8 cellular contexts compared by ENCODE assay signal in the genomic region with DNA sequence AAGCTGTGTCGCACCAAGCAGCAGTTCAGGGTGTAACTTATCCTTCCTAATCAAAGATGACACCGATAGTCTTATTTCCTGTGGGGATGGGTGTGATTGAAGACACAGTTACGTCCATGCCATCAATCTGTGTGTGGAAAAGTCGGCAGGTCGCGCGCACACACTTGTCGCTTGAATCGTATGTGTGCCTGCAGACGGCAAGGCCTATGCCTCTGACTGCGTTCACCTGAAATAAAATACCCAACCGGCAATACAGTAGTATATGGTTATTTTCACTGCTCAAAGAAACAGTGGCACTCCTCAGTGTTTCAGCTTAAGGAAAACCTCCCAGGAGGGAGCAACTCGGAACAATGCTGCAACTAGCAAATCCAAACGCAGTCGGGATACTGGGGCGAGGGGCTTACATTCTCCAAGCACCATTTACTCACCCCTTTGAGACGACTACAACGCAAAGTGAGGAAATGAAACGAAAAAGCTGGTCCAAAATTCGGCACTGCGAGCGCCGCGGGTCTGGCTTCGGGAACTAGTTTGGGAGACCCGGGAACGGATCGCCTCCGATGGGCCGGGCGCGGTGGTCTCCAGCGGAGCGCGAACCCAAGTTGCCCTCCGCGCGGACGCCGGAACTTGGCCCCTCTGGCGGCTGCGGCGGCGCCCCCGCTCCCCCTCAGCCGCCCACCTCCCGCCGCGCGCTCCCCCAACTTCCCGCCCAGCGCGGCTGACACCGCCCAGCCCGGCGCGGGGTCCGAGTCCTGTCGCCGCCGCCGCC. TPM values are rescaled to one million over a fixed set of nuclear protein-coding genes. Genes with fewer than 3 reads are reported as not detected.
DNase-seq lines count a peak whose midpoint lies in the region; TF ChIP-seq lines count a peak whose summit lies in the region.

No MANE protein-coding gene starts in this region.

- no peak for TF ChIP-seq EP300 in stomach (IDR thresholded peaks at IDR 0.05)

- intact Hi-C loops in stomach (cut with DNase I; ENCODE audit: low total_unique reads): no loop called here

- H3K4me1 ChIP-seq in ES-I3 (ENCODE audit: insufficient read depth, low read length): peaks cover 6% of the 10 kb centered on the region; the same call in 1 of the 2 replicates
- H3K4me1 ChIP-seq in Loucy (ENCODE audit: insufficient read depth, low read length, poor library complexity, severe bottlenecking): peaks cover 48% of the 10 kb centered on the region
- H3K4me1 ChIP-seq in endodermal cell (ENCODE audit: control insufficient read depth, insufficient read depth, low read length): peaks cover 15% of the 10 kb centered on the region
- H3K4me1 ChIP-seq in stomach: peaks cover 27 to 73% (median 45%) of the 10 kb centered on the region in 4 donors

- TF ChIP-seq POLR2A in stomach (IDR thresholded peaks at IDR 0.05): no peak

- H3K27me3 Mint-ChIP-seq in endodermal cell (ENCODE audit: insufficient read depth) (peaks cover 7% of the 10 kb centered on the region), mesothelial cell of epicardium (ENCODE audit: low read depth) (no peaks in the 10 kb centered on the region)

- no peaks in the 10 kb centered on the region for H3K9me2 ChIP-seq in Loucy (replicated peaks; ENCODE audit: low read depth, low read length)

- H3K4me2 ChIP-seq in Loucy (ENCODE audit: low read depth, low read length, poor library complexity, severe bottlenecking): peak overlapping the region; percentile 97

- H3K36me3 ChIP-seq in ES-I3 (ENCODE audit: insufficient read depth, low read length): no peaks in the 10 kb centered on the region
- no peaks in the 10 kb centered on the region for H3K36me3 ChIP-seq in Loucy (ENCODE audit: insufficient read depth, low read length)
- H3K36me3 ChIP-seq in endodermal cell (ENCODE audit: control insufficient read depth, insufficient read depth, low read length): peaks cover 24% of the 10 kb centered on the region
- H3K36me3 ChIP-seq in stomach: no peaks in the 10 kb centered on the region

- TF ChIP-seq CTCF in Loucy (conservative IDR thresholded peaks at IDR 0.05; ENCODE audit: low read length) (no peak), endodermal cell (conservative IDR thresholded peaks at IDR 0.05) (peak; percentile 18), mesothelial cell of epicardium (IDR thresholded peaks at IDR 0.05; ENCODE audit: unreplicated experiment) (no peak), stomach (IDR thresholded peaks at IDR 0.05) (no peak)

- peaks cover 48% of the 10 kb centered on the region for H4K20me1 ChIP-seq in Loucy (ENCODE audit: insufficient read depth, low read length, poor library complexity, severe bottlenecking)

- H3K27me3 ChIP-seq in Loucy (ENCODE audit: insufficient read depth, low read length, poor library complexity, severe bottlenecking) (no peaks in the 10 kb centered on the region), endodermal cell (ENCODE audit: control insufficient read depth, insufficient read depth, low read length, poor library complexity, severe bottlenecking) (peaks cover 6% of the 10 kb centered on the region), stomach (no peaks in the 10 kb centered on the region)

- peak overlapping the region; percentile 90 for H3K9ac ChIP-seq in ES-I3 (ENCODE audit: low read depth, low read length)
- peak overlapping the region; percentile 84 for H3K9ac ChIP-seq in Loucy (ENCODE audit: low read depth, low read length, poor library complexity, severe bottlenecking)
- peak overlapping the region; percentile 88 for H3K9ac ChIP-seq in endodermal cell (ENCODE audit: extremely low read depth, low read length, poor library complexity, severe bottlenecking)

- peak overlapping the region; percentile 93 for H2AFZ ChIP-seq in Loucy (ENCODE audit: low read length)

- H3K9me3 ChIP-seq in ES-I3 (ENCODE audit: control insufficient read depth, insufficient read depth, low read length): no peaks in the 10 kb centered on the region
- H3K9me3 ChIP-seq in Loucy (ENCODE audit: insufficient read depth, low read depth, low read length): no peaks in the 10 kb centered on the region
- no peaks in the 10 kb centered on the region for H3K9me3 ChIP-seq in endodermal cell (ENCODE audit: control insufficient read depth, low read length)
- H3K9me3 ChIP-seq in stomach: no peaks in the 10 kb centered on the region

- H3K79me2 ChIP-seq in Loucy (ENCODE audit: insufficient read depth, low read length): peaks cover 52% of the 10 kb centered on the region

- H3F3A ChIP-seq in Loucy (ENCODE audit: low read depth): no peaks in the 10 kb centered on the region; the same call in 1 of the 2 replicates

- peak overlapping the region; percentile 96 for H3K4me3 ChIP-seq in Loucy (ENCODE audit: low read length, poor library complexity, severe bottlenecking)
- peak overlapping the region; percentile 97 for H3K4me3 ChIP-seq in endodermal cell (ENCODE audit: low read length)
- peak overlapping the region; percentile 78 to 99 (median 90) for H3K4me3 ChIP-seq in stomach

- peak overlapping the region; percentile 73 for H3K27ac ChIP-seq in endodermal cell (ENCODE audit: low read depth, low read length)
- peak overlapping the region; percentile 89 to 97 (median 93) for H3K27ac ChIP-seq in stomach

- peaks cover 36% of the 10 kb centered on the region for H3K4me1 Mint-ChIP-seq in endodermal cell
- H3K4me1 Mint-ChIP-seq in mesothelial cell of epicardium: peaks cover 46% of the 10 kb centered on the region

- DNase-seq in H4 (ENCODE audit: low spot score) (peak; percentile 2), endodermal cell (no peak), mesothelial cell of epicardium (ENCODE audit: low spot score in 2 of 2, unreplicated experiment in 2 of 2) (peak; percentile 24 to 52), stomach (no peak), putamen (ENCODE audit: low spot score) (no peak)
- peak; percentile 32 to 44 for DNase-seq in activated CD4-positive, alpha-beta T cell treated with anti-CD3 and anti-CD28 coated beads, Interleukin-2, amount 50 U/mL, for 48 hours

- H3K4me3 Mint-ChIP-seq in endodermal cell (peak overlapping the region; percentile 89), mesothelial cell of epicardium (peak overlapping the region; percentile 98)

- H3K9me3 Mint-ChIP-seq in endodermal cell: no peaks in the 10 kb centered on the region
- no peaks in the 10 kb centered on the region for H3K9me3 Mint-ChIP-seq in mesothelial cell of epicardium

- H3K36me3 Mint-ChIP-seq in endodermal cell (ENCODE audit: low read depth) (peaks cover 4% of the 10 kb centered on the region), mesothelial cell of epicardium (no peaks in the 10 kb centered on the region)

- peak overlapping the region; percentile 92 for H3K27ac Mint-ChIP-seq in endodermal cell
- H3K27ac Mint-ChIP-seq in mesothelial cell of epicardium: peak overlapping the region; percentile 98

- WGBS in endodermal cell (ENCODE audit: insufficient coverage in 1 of 2, insufficient read length in 1 of 2), 2 experiments: 0% methylated on average over 16 to 61 of the region's 62 CpGs
- 1 to 2% (median 1%) methylated on average over 26 to 62 of the region's 62 CpGs for WGBS in stomach, 5 donors

RNA-seq across cellular contexts. Expression of gene PRKD3, which starts 0.7 kb away (rescaled TPM):
- total RNA-seq in H4 (2014; rRNA removed; shearing (Covaris generic)): 10.0 and 10.8 TPM in 2 replicates
- total RNA-seq in endodermal cell: 10 to 100 TPM; 94.4 to 95.0 TPM
- 47.6 TPM for polyA plus RNA-seq in endodermal cell (2013, experiment 1 of 2)
- polyA plus RNA-seq in endodermal cell (2013, experiment 2 of 2): 53.5 TPM
- total RNA-seq in mesothelial cell of epicardium: 65.5 to 67.3 TPM (median 66.9 TPM) in 3 replicates
- 10 to 100 TPM in 4 of 5 donors, 1 to 10 TPM in 1; 7.0 to 86.5 (median 15.2) TPM for total RNA-seq in stomach
- polyA plus RNA-seq in stomach: 10 to 100 TPM in 1 of 3 donors, 1 to 10 TPM in 2; 4.2 to 14.7 (median 9.5) TPM

RNA-seq across cellular contexts. Expression of gene QPCT, which starts 20.5 kb away (rescaled TPM):
- total RNA-seq in H4 (2014; rRNA removed; shearing (Covaris generic)): 0.90 TPM in 1 of 2 replicates, not detected in the other
- total RNA-seq in endodermal cell (10 to 100 TPM; 15.9 to 17.7 TPM), mesothelial cell of epicardium (0.16 to 0.45 TPM (median 0.36 TPM) in 3 replicates), stomach (10 to 100 TPM in 2 of 5 donors, 1 to 10 TPM in 2, not detected in 1; 1.3 to 26.6 (median 8.6) TPM)
- 12.5 TPM for polyA plus RNA-seq in endodermal cell (2013, experiment 1 of 2)
- polyA plus RNA-seq in endodermal cell (2013, experiment 2 of 2): 11.6 TPM
- 1 to 10 TPM; 1.6 to 4.4 (median 3.7) TPM for polyA plus RNA-seq in stomach

Comparison
In these comparisons a context has a peak if more than half of its experiments do, and no peak if none do; other contexts are left out.
1. DNase-seq: peak in H4 (single experiment), activated CD4-positive, alpha-beta T cell treated with anti-CD3 and anti-CD28 coated beads, Interleukin-2, amount 50 U/mL, for 48 hours (2 of 2) and mesothelial cell of epicardium (2 of 2); none in endodermal cell (single experiment), stomach (single experiment) and putamen (single experiment).
2. Peak in every context shown above with its lines, with median percentiles within 50 percentile points of each other: H3K9ac ChIP-seq and H3K4me3 ChIP-seq.